8 cellular contexts compared by ENCODE assay signal in the genomic region with DNA sequence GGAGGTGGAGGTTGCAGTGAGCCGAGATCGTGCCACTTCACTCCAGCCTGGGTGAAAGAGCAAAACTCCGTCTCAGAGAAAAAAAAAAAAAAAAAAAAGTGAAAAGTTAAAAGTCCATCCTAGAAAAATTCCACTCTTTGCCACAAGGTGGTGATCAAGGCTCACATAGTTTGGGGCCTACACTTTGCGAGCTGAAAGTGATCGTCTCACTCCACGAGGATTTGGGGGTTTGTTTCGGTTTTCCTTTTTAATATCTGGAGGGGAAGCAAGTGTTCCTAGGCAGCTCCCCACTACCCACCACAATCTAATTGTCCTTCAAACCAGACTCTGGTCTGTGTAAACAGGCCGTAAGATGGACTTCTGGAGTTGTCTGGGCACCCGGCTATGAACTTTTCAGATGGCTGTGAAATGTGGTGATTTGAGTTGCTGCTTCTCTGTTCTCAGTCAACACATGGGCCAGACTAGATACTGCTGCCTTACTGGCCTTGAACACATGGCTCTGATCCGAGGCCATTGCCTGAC. TPM values are rescaled to one million over a fixed set of nuclear protein-coding genes. Genes with fewer than 3 reads are reported as not detected.
A peak's percentile ranks its signal among the peaks of the same experiment; 100 is the strongest.
DNase-seq lines count a peak whose midpoint lies in the region; ATAC-seq and TF ChIP-seq lines count a peak whose summit lies in the region.

No MANE protein-coding gene starts in this region.

- no peak overlapping the region for H3K27ac ChIP-seq in 22Rv1
- no peak overlapping the region for H3K27ac ChIP-seq in colonic mucosa
- no peak overlapping the region for H3K27ac ChIP-seq in liver (ENCODE audit: low read depth in 1 of 2, low read length in 2 of 2)

- H3K4me1 Mint-ChIP-seq in WTC11, result peaks cover 4% of the 10 kb centered on the region

- no peaks in the 10 kb centered on the region for H3K4me1 ChIP-seq in colonic mucosa
- peaks cover 0 to 4% (median 0%) of the 10 kb centered on the region in 4 donors for H3K4me1 ChIP-seq in liver (ENCODE audit: control insufficient read depth in 4 of 4, insufficient read depth in 4 of 4, low read length in 3 of 4)

- H3K27ac Mint-ChIP-seq in WTC11, result no peak overlapping the region

- no peaks in the 10 kb centered on the region for H3K36me3 ChIP-seq in colonic mucosa
- H3K36me3 ChIP-seq in liver (ENCODE audit: control insufficient read depth in 4 of 4, insufficient read depth in 3 of 4, low read depth in 1 of 4, low read length in 3 of 4), result no peaks in the 10 kb centered on the region

- TF ChIP-seq CTCF in 22Rv1 (IDR thresholded peaks at IDR 0.05), result peak; percentile 82
- TF ChIP-seq CTCF in GM10266 (IDR thresholded peaks at IDR 0.05; ENCODE audit: control insufficient read depth, insufficient read depth, low read depth, missing control alignments), result peak; percentile 58
- TF ChIP-seq CTCF in WTC11 (IDR thresholded peaks at IDR 0.05), result peak; percentile 79
- peak; percentile 69 for TF ChIP-seq CTCF in colonic mucosa (IDR thresholded peaks at IDR 0.05)
- TF ChIP-seq CTCF in liver (IDR thresholded peaks at IDR 0.05; ENCODE audit: low read depth, low read length, missing input control), result peak; percentile 85

- H3K4me3 ChIP-seq in colonic mucosa (no peak overlapping the region), liver (ENCODE audit: low read depth in 1 of 3, low read length in 3 of 3) (no peak overlapping the region)

- H3K36me3 Mint-ChIP-seq in WTC11, result no peaks in the 10 kb centered on the region

- WGBS in liver, result 17% methylated on average over 10 of the region's 10 CpGs

- ATAC-seq in WTC11 (peak; percentile 34; the same call in 1 of the 2 replicates), GM21576 (IDR thresholded peaks at IDR 0.05; ENCODE audit: unreplicated experiment) (no peak)

- POLR2A ChIA-PET in WTC11 (lab: Charles Lee), result interaction anchor here (0.6 kb wide), 1 partner anchor 185 kb away, joined by 3 read pairs; no protein-coding TSS in a partner anchor

- H3K9me3 ChIP-seq in colonic mucosa (no peaks in the 10 kb centered on the region), liver (ENCODE audit: control insufficient read depth in 4 of 4, low read length in 3 of 4) (no peaks in the 10 kb centered on the region)

- H3K4me3 Mint-ChIP-seq in WTC11, result no peak overlapping the region

- CTCF ChIA-PET in WTC11 (lab: Charles Lee), result interaction anchor here (0.6 to 3.6 kb wide), 37 partner anchors 9 to 1040 kb away, joined by 3 to 26 read pairs (median 4); a partner anchor contains a TSS

- H3K9me3 Mint-ChIP-seq in WTC11, result no peaks in the 10 kb centered on the region

- intact Hi-C loops in colonic mucosa (cut with DNase I), result loop anchor here (2.0 kb wide), 2 partner anchors 152 to 282 kb away; no protein-coding TSS in a partner anchor

- peak; percentile 87 to 89 for TF ChIP-seq RAD21 in liver (IDR thresholded peaks at IDR 0.05)

- H3K27me3 ChIP-seq in colonic mucosa (no peaks in the 10 kb centered on the region), liver (ENCODE audit: control insufficient read depth in 4 of 4, insufficient read depth in 4 of 4, low read length in 3 of 4) (no peaks in the 10 kb centered on the region)

- H3K9ac ChIP-seq in colonic mucosa (ENCODE audit: low read depth in 2 of 2, low read length in 2 of 2) (no peak overlapping the region), liver (ENCODE audit: low read depth in 1 of 2, low read length in 2 of 2) (no peak overlapping the region)

- DNase-seq in GM10266 (ENCODE audit: extremely low spot score) (peak; percentile 55), MV-4-11 (lab: John Stamatoyannopoulos, UW) (peak; percentile 28), WTC11 (ENCODE audit: low spot score) (peak; percentile 17), colonic mucosa (peak; percentile 62)
- peak; percentile 12 to 19 for DNase-seq in stimulated activated CD8-positive, alpha-beta memory T cell treated with anti-CD3 and anti-CD28 coated beads, Interleukin-4, amount 100 ng/mL, for 4 hours (ENCODE audit: low read depth in 2 of 2, low spot score in 1 of 2)

- peaks cover 3% of the 10 kb centered on the region; the same call in 1 of the 2 replicates for H3K27me3 Mint-ChIP-seq in WTC11 (ENCODE audit: low read depth)

TF ChIP-seq in WTC11, 78 proteins besides CTCF, POLR2A, EP300 and RAD21 (continues in another document):
- TF ChIP-seq, protein P1, sequence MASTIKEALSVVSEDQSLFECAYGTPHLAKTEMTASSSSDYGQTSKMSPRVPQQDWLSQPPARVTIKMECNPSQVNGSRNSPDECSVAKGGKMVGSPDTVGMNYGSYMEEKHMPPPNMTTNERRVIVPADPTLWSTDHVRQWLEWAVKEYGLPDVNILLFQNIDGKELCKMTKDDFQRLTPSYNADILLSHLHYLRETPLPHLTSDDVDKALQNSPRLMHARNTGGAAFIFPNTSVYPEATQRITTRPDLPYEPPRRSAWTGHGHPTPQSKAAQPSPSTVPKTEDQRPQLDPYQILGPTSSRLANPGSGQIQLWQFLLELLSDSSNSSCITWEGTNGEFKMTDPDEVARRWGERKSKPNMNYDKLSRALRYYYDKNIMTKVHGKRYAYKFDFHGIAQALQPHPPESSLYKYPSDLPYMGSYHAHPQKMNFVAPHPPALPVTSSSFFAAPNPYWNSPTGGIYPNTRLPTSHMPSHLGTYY (CRISPR knock-in tag; IDR thresholded peaks at IDR 0.05), result no peak
- TF ChIP-seq, protein P2, sequence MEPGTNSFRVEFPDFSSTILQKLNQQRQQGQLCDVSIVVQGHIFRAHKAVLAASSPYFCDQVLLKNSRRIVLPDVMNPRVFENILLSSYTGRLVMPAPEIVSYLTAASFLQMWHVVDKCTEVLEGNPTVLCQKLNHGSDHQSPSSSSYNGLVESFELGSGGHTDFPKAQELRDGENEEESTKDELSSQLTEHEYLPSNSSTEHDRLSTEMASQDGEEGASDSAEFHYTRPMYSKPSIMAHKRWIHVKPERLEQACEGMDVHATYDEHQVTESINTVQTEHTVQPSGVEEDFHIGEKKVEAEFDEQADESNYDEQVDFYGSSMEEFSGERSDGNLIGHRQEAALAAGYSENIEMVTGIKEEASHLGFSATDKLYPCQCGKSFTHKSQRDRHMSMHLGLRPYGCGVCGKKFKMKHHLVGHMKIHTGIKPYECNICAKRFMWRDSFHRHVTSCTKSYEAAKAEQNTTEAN (CRISPR knock-in tag; IDR thresholded peaks at IDR 0.05), result no peak
- TF ChIP-seq PRRX2 (CRISPR knock-in tag; IDR thresholded peaks at IDR 0.05) (no peak), EMX1 (CRISPR knock-in tag; IDR thresholded peaks at IDR 0.05) (no peak)

TF ChIP-seq in liver, 16 proteins besides CTCF, POLR2A, EP300 and RAD21:
- TF ChIP-seq HNF4A (conservative IDR thresholded peaks at IDR 0.05), result peak; percentile 42 to 48
- TF ChIP-seq, protein P3, sequence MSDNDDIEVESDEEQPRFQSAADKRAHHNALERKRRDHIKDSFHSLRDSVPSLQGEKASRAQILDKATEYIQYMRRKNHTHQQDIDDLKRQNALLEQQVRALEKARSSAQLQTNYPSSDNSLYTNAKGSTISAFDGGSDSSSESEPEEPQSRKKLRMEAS (IDR thresholded peaks at IDR 0.05), result no peak
- TF ChIP-seq, protein P4, sequence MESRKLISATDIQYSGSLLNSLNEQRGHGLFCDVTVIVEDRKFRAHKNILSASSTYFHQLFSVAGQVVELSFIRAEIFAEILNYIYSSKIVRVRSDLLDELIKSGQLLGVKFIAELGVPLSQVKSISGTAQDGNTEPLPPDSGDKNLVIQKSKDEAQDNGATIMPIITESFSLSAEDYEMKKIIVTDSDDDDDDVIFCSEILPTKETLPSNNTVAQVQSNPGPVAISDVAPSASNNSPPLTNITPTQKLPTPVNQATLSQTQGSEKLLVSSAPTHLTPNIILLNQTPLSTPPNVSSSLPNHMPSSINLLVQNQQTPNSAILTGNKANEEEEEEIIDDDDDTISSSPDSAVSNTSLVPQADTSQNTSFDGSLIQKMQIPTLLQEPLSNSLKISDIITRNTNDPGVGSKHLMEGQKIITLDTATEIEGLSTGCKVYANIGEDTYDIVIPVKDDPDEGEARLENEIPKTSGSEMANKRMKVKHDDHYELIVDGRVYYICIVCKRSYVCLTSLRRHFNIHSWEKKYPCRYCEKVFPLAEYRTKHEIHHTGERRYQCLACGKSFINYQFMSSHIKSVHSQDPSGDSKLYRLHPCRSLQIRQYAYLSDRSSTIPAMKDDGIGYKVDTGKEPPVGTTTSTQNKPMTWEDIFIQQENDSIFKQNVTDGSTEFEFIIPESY (IDR thresholded peaks at IDR 0.05), result no peak

RNA-seq across cellular contexts. Expression of a gene that starts 27.1 kb away (rescaled TPM):
- total RNA-seq in WTC11 (2021), result not detected in 3 replicates
- total RNA-seq in colonic mucosa, result not detected
- total RNA-seq in liver, result under 1 TPM; under 0.01 to 0.08 TPM
- not detected for polyA plus RNA-seq in liver
